Comparison of ENCODE assay signal across 15 cellular contexts in genomic region chr11:69930081-69931059, GRCh38.
DNase-seq lines count a peak whose midpoint lies in the region; ATAC-seq and TF ChIP-seq lines count a peak whose summit lies in the region.
"Had no signal": no experiment of that assay in that cellular context is flagged by ENCODE, and none has a peak within 500 bp of the region (broad histone marks: within the 10 kb centered on the region; RNA-seq: fewer than 3 reads in every experiment).

No MANE protein-coding gene starts in this region.

- no peaks in the 10 kb centered on the region for H3K79me2 ChIP-seq in neural progenitor cell (ENCODE audit: low read depth)

- H3K4me1 ChIP-seq in BE2C = peaks cover 6% of the 10 kb centered on the region
- H3K4me1 ChIP-seq in neural progenitor cell = peaks cover 20% of the 10 kb centered on the region

- no peak overlapping the region for H3K4me3 ChIP-seq in BE2C (ENCODE audit: low read depth, low read length)
- no peak overlapping the region for H3K4me3 ChIP-seq in neural progenitor cell
- H3K4me3 ChIP-seq: GM23338, SJSA1 had no signal

- intact Hi-C loops in CD14-positive monocyte (cut with micrococcal nuclease) = no loop called here

- H3F3A ChIP-seq in neural progenitor cell (ENCODE audit: low read depth) = peaks cover 12% of the 10 kb centered on the region

- H3K4me2 ChIP-seq in neural progenitor cell = no peak overlapping the region
- H3K4me2 ChIP-seq: GM23338 had no signal

- H3K27me3 Mint-ChIP-seq in CD14-positive monocyte (ENCODE audit: low read depth in 3 of 3) (peaks cover 26 to 39% (median 27%) of the 10 kb centered on the region in 3 donors), glutamatergic neuron (ENCODE audit: unreplicated experiment) (no peaks in the 10 kb centered on the region), neural progenitor cell (ENCODE audit: insufficient read depth, low read depth) (peaks cover 11% of the 10 kb centered on the region)

- no peaks in the 10 kb centered on the region for H3K4me1 Mint-ChIP-seq in CD14-positive monocyte
- H3K4me1 Mint-ChIP-seq in glutamatergic neuron (ENCODE audit: low read depth, unreplicated experiment) = no peaks in the 10 kb centered on the region
- H3K4me1 Mint-ChIP-seq in neural progenitor cell = peaks cover 22% of the 10 kb centered on the region

- H3K36me3 ChIP-seq in BE2C = no peaks in the 10 kb centered on the region
- no peaks in the 10 kb centered on the region for H3K36me3 ChIP-seq in neural progenitor cell
- H3K36me3 ChIP-seq: SJSA1 had no signal

- no peak overlapping the region for H2AFZ ChIP-seq in neural progenitor cell (replicated peaks)
- H2AFZ ChIP-seq: GM23338 had no signal

- H3K36me3 Mint-ChIP-seq in CD14-positive monocyte (no peaks in the 10 kb centered on the region), glutamatergic neuron (ENCODE audit: unreplicated experiment) (no peaks in the 10 kb centered on the region), neural progenitor cell (no peaks in the 10 kb centered on the region)

- DNase-seq in BE2C (peak; percentile 4), CD14-positive monocyte (ENCODE audit: low spot score) (peak; percentile 27), glutamatergic neuron (peak; percentile 5), neural progenitor cell (ENCODE audit: low spot score) (no peak), DMS53 treated with DMSO at 0.1 percent for 48 hours (lab: John Stamatoyannopoulos, UW; ENCODE audit: unreplicated experiment) (no peak), NCI-H1417 (lab: John Stamatoyannopoulos, UW) (no peak)
- DNase-seq: CD4-positive, alpha-beta T cell; DMS79 treated with DMSO at 0.1 percent for 48 hours; NCI-H1930; NCI-H446; OCI-M1 had no signal

- H3K9me3 ChIP-seq in BE2C (no peaks in the 10 kb centered on the region), neural progenitor cell (ENCODE audit: low read depth) (no peaks in the 10 kb centered on the region)

- H3K27ac ChIP-seq in neural progenitor cell = no peak overlapping the region
- H3K27ac ChIP-seq: RWPE1, SJSA1 had no signal

- H3K27me3 ChIP-seq in BE2C (peaks cover 5% of the 10 kb centered on the region), neural progenitor cell (peaks cover 9% of the 10 kb centered on the region)

- TF ChIP-seq CTCF in BE2C (IDR thresholded peaks at IDR 0.05; ENCODE audit: low read depth, low read length) (no peak), CD14-positive monocyte (IDR thresholded peaks at IDR 0.05) (no peak), glutamatergic neuron (IDR thresholded peaks at IDR 0.05; ENCODE audit: partially characterized antibody, unreplicated experiment) (no peak), neural progenitor cell (IDR thresholded peaks at IDR 0.05) (no peak)

- H3K27ac Mint-ChIP-seq in CD14-positive monocyte (no peak overlapping the region), glutamatergic neuron (ENCODE audit: unreplicated experiment) (no peak overlapping the region), neural progenitor cell (peak overlapping the region; percentile 17)
- H3K27ac Mint-ChIP-seq: CD4-positive, alpha-beta T cell; GM23338 had no signal

- H3K4me3 Mint-ChIP-seq in CD14-positive monocyte (no peak overlapping the region), glutamatergic neuron (ENCODE audit: unreplicated experiment) (no peak overlapping the region), neural progenitor cell (no peak overlapping the region)
- H3K4me3 Mint-ChIP-seq: CD4-positive, alpha-beta T cell; GM23338 had no signal

- H3K9ac ChIP-seq in neural progenitor cell = no peak overlapping the region

- no peaks in the 10 kb centered on the region for H4K20me1 ChIP-seq in neural progenitor cell (ENCODE audit: low read depth)

- no peak for ATAC-seq in GM21447 (IDR thresholded peaks at IDR 0.05; ENCODE audit: unreplicated experiment)
- ATAC-seq: GM23338 had no signal

- H3K9me3 Mint-ChIP-seq in CD14-positive monocyte = peaks cover 4 to 11% (median 5%) of the 10 kb centered on the region in 7 donors
- H3K9me3 Mint-ChIP-seq in glutamatergic neuron (ENCODE audit: unreplicated experiment) = no peaks in the 10 kb centered on the region
- peaks cover 3% of the 10 kb centered on the region for H3K9me3 Mint-ChIP-seq in neural progenitor cell
- H3K9me3 Mint-ChIP-seq: CD4-positive, alpha-beta T cell; GM23338 had no signal

Comparison
In these comparisons a context has a peak if more than half of its experiments do, and no peak if none do; other contexts are left out.
1. DNase-seq: peak in BE2C (single experiment), CD14-positive monocyte (single experiment) and glutamatergic neuron (single experiment); none in neural progenitor cell (single experiment), DMS53 treated with DMSO at 0.1 percent for 48 hours (single experiment) and NCI-H1417 (0 of 3).